In the genomic region with DNA sequence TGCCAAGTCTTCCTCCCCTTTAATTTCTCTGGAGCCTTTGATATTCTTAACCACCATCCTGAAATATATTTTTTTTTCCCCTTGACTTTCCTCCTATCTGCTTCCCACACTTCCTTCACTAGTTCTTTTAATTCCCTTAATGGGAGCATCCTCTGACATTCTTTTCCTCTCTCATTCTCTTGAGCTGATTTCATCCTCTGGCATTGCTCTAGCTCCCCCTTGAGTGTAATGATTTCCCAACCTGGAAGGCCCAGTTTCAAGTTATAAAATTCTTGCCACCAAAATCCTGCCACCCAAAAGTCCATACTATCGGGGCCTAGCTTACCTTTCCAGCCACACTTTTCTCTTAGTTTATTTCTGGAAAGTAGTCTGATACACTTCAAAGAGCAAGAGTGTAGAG, we compare ENCODE assay signal across 10 cellular contexts. TPM values are rescaled to one million over a fixed set of nuclear protein-coding genes. Genes with fewer than 3 reads are reported as not detected.
DNase-seq lines count a peak whose midpoint lies in the region; ATAC-seq and TF ChIP-seq lines count a peak whose summit lies in the region.
"Had no signal": no experiment of that assay in that cellular context is flagged by ENCODE, and none has a peak within 500 bp of the region (broad histone marks: within the 10 kb centered on the region; RNA-seq: fewer than 3 reads in every experiment).

No MANE protein-coding gene starts in this region.

- ATAC-seq in GM18873 (IDR thresholded peaks at IDR 0.05; ENCODE audit: low FRiP score, unreplicated experiment) (no peak), HG03378 (IDR thresholded peaks at IDR 0.05; ENCODE audit: unreplicated experiment) (no peak)

- H2BK120ac ChIP-seq in mesenchymal stem cell (ENCODE audit: low read depth, low read length) = no peak overlapping the region

- H2BK12ac ChIP-seq in mesenchymal stem cell (ENCODE audit: low read length in 2 of 2) = no peak overlapping the region

- no peak overlapping the region for H3K4me3 ChIP-seq in BE2C (ENCODE audit: low read depth, low read length)
- H3K4me3 ChIP-seq in coronary artery = no peak overlapping the region
- H3K4me3 ChIP-seq in mesenchymal stem cell (ENCODE audit: insufficient read depth in 1 of 2, low read depth in 1 of 2, low read length in 2 of 2) = no peak overlapping the region
- H3K4me3 ChIP-seq in HAP-1 = no peak overlapping the region

- WGBS in mesenchymal stem cell = no CpG with 5 or more reads among the region's 1 CpG

- H3K9ac ChIP-seq in mesenchymal stem cell (ENCODE audit: low read length) = peak overlapping the region; percentile 64

- no peak overlapping the region for H2BK15ac ChIP-seq in mesenchymal stem cell (ENCODE audit: low read depth, poor library complexity, severe bottlenecking)

- H4K91ac ChIP-seq in mesenchymal stem cell (ENCODE audit: low read length) = no peak overlapping the region

- H3K4me1 ChIP-seq in BE2C (peaks cover 3% of the 10 kb centered on the region; the same call in 1 of the 2 replicates), mesenchymal stem cell (ENCODE audit: control insufficient read depth, insufficient read depth, low read depth, low read length) (peaks cover 2% of the 10 kb centered on the region), HAP-1 (peaks cover 3% of the 10 kb centered on the region; the same call in 1 of the 2 replicates)

- no peak overlapping the region for H3K18ac ChIP-seq in mesenchymal stem cell (ENCODE audit: low read depth in 1 of 2, low read length in 2 of 2)

- no peak overlapping the region for H3K14ac ChIP-seq in mesenchymal stem cell (ENCODE audit: low read length in 2 of 2)

- H3K4ac ChIP-seq in mesenchymal stem cell (ENCODE audit: low read depth in 1 of 2, low read length in 2 of 2) = no peak overlapping the region

- no peak overlapping the region for H2AK5ac ChIP-seq in mesenchymal stem cell (ENCODE audit: low read length, severe bottlenecking)

- H3K23ac ChIP-seq in mesenchymal stem cell (ENCODE audit: low read length in 2 of 2) = no peak overlapping the region

- H4K8ac ChIP-seq in mesenchymal stem cell (ENCODE audit: low read length) = no peak overlapping the region

- H3K79me1 ChIP-seq in mesenchymal stem cell (replicated peaks; ENCODE audit: low read length, poor library complexity, severe bottlenecking) = no peaks in the 10 kb centered on the region

- H2AFZ ChIP-seq in mesenchymal stem cell (ENCODE audit: low read depth, low read length) = no peak overlapping the region

- TF ChIP-seq CTCF in BE2C (IDR thresholded peaks at IDR 0.05; ENCODE audit: low read depth, low read length) (peak; percentile 57), coronary artery (IDR thresholded peaks at IDR 0.05) (peak; percentile 12)

- DNase-seq in BE2C = no peak
- DNase-seq in M059J (ENCODE audit: low read depth) = peak; percentile 49
- DNase-seq in coronary artery (ENCODE audit: low spot score) = no peak
- DNase-seq in mesenchymal stem cell = peak; percentile 53
- DNase-seq in RPMI8226 = no peak
- no peak for DNase-seq in HAP-1 (ENCODE audit: low spot score in 2 of 2)
- DNase-seq: activated B cell treated with CpG ODN at 0.5 μM for 24 hours had no signal

- no peak overlapping the region for H3K4me2 ChIP-seq in mesenchymal stem cell (ENCODE audit: low read length, poor library complexity, severe bottlenecking)

- H3K36me3 ChIP-seq in BE2C = peaks cover 3% of the 10 kb centered on the region; the same call in 1 of the 2 replicates
- peaks cover 4 to 13% of the 10 kb centered on the region in 2 experiments for H3K36me3 ChIP-seq in mesenchymal stem cell (ENCODE audit: control insufficient read depth in 1 of 2, insufficient read depth in 2 of 2, low read depth in 1 of 2, low read length in 2 of 2)
- no peaks in the 10 kb centered on the region for H3K36me3 ChIP-seq in HAP-1 (replicated peaks)

- no peak overlapping the region for H2BK5ac ChIP-seq in mesenchymal stem cell (ENCODE audit: low read depth, low read length, poor library complexity, severe bottlenecking)

- in situ Hi-C loops in HAP-1 (cut with MboI; ENCODE audit: low sequenced_read_pairs) = no loop called here

- H3K9me3 ChIP-seq in BE2C (no peaks in the 10 kb centered on the region), mesenchymal stem cell (ENCODE audit: control insufficient read depth, low read length) (no peaks in the 10 kb centered on the region), HAP-1 (no peaks in the 10 kb centered on the region)

- no peaks in the 10 kb centered on the region for H3K27me3 ChIP-seq in BE2C
- H3K27me3 ChIP-seq in mesenchymal stem cell (ENCODE audit: control insufficient read depth in 1 of 2, insufficient read depth in 1 of 2, low read length in 2 of 2) = no peaks in the 10 kb centered on the region
- H3K27me3 ChIP-seq in HAP-1 (ENCODE audit: low read depth) = peaks cover 19% of the 10 kb centered on the region

- H3K27ac ChIP-seq in coronary artery (peak overlapping the region in 1 of 2 donors; percentile 63), mesenchymal stem cell (ENCODE audit: low read length, poor library complexity, severe bottlenecking) (no peak overlapping the region)
- H3K27ac ChIP-seq: epithelial cell of prostate had no signal

RNA-seq across cellular contexts. Expression of a gene that starts 39.5 kb away (rescaled TPM):
- polyA plus RNA-seq in BE2C (2012; ENCODE audit: insufficient read depth, insufficient read length, low read depth) = not detected
- not detected in 2 replicates for total RNA-seq in M059J (2014; rRNA removed; shearing (Covaris generic))
- not detected for polyA plus RNA-seq in mesenchymal stem cell (2013, experiment 1 of 2)
- not detected for polyA plus RNA-seq in mesenchymal stem cell (2013, experiment 2 of 2)
- total RNA-seq: activated B cell treated with CpG ODN at 0.5 μM for 24 hours had no signal

Comparison
In these comparisons a context has a peak if more than half of its experiments do, and no peak if none do; other contexts are left out.
1. DNase-seq: peak in M059J (single experiment) and mesenchymal stem cell (single experiment); none in BE2C (single experiment), coronary artery (single experiment), RPMI8226 (single experiment) and HAP-1 (0 of 2).